In genomic region chr18:3226048-3226447, GRCh38 we compare ENCODE assay signal across 20 cellular contexts. TPM values are rescaled to one million over a fixed set of nuclear protein-coding genes. Genes with fewer than 3 reads are reported as not detected.
A peak's percentile ranks its signal among the peaks of the same experiment; 100 is the strongest.
DNase-seq lines count a peak whose midpoint lies in the region; ATAC-seq, FAIRE-seq and TF ChIP-seq lines count a peak whose summit lies in the region.
"Had no signal": no experiment of that assay in that cellular context is flagged by ENCODE, and none has a peak within 500 bp of the region (broad histone marks: within the 10 kb centered on the region; RNA-seq: fewer than 3 reads in every experiment).

No MANE protein-coding gene starts in this region.

- H3K4me1 ChIP-seq in right atrium auricular region: no peaks in the 10 kb centered on the region
- H3K4me1 ChIP-seq in K562 (replicated peaks in 1 of 2; ENCODE audit: control insufficient read depth in 2 of 2, insufficient read depth in 2 of 2, low read length in 2 of 2): no peaks in the 10 kb centered on the region; a peak in 1 of 5 replicates
- H3K4me1 ChIP-seq in neural progenitor cell: no peaks in the 10 kb centered on the region
- H3K4me1 ChIP-seq in subcutaneous abdominal adipose tissue (ENCODE audit: control insufficient read depth in 5 of 5, insufficient read depth in 5 of 5, low read length in 5 of 5): peaks cover 0 to 28% (median 19%) of the 10 kb centered on the region in 5 donors

- TF ChIP-seq POLR2A in K562 (conservative IDR thresholded peaks at IDR 0.05): no peak

- POLR2A ChIA-PET in K562 (lab: Yijun Ruan, JAX): interaction anchor here (0.6 to 2.3 kb wide), 4 partner anchors 9 to 377 kb away, joined by 3 to 9 read pairs (median 3); no protein-coding TSS in a partner anchor
- POLR2A ChIA-PET in activated CD8-positive, alpha-beta T cell treated with anti-CD3 and anti-CD28 coated beads for 36 hours (lab: Charles Lee): no interaction called here

- H2AFZ ChIP-seq in K562 (ENCODE audit: low read depth, low read length) (peak overlapping the region; percentile 54; the same call in 1 of the 2 replicates), neural progenitor cell (replicated peaks) (no peak overlapping the region)
- H2AFZ ChIP-seq: GM23248 had no signal

- ATAC-seq in Right ventricle myocardium superior (ENCODE audit: poor library complexity) (peak; percentile 51), K562 (peak; percentile 18; the same call in 1 of the 3 replicates)
- ATAC-seq in activated CD8-positive, alpha-beta T cell treated with anti-CD3 and anti-CD28 coated beads for 36 hours: no peak
- ATAC-seq: HCT116 had no signal

- no peak for TF ChIP-seq RAD21 in K562 (CRISPR knock-in tag; conservative IDR thresholded peaks at IDR 0.05 in 1 of 2, IDR thresholded peaks at IDR 0.05 in 1 of 2)

- H3K36me3 ChIP-seq in right atrium auricular region: no peaks in the 10 kb centered on the region
- no peaks in the 10 kb centered on the region for H3K36me3 ChIP-seq in K562 (ENCODE audit: control insufficient read depth, insufficient read depth, low read length)
- no peaks in the 10 kb centered on the region for H3K36me3 ChIP-seq in neural progenitor cell
- no peaks in the 10 kb centered on the region for H3K36me3 ChIP-seq in subcutaneous abdominal adipose tissue (ENCODE audit: control insufficient read depth in 5 of 5, insufficient read depth in 5 of 5, low read length in 5 of 5)

- in situ Hi-C loops in K562 (cut with MboI): no loop called here

- peaks cover 2% of the 10 kb centered on the region for H3K27me3 Mint-ChIP-seq in neural progenitor cell (ENCODE audit: insufficient read depth, low read depth)
- no peaks in the 10 kb centered on the region for H3K27me3 Mint-ChIP-seq in activated CD8-positive, alpha-beta T cell treated with anti-CD3 and anti-CD28 coated beads for 36 hours
- H3K27me3 Mint-ChIP-seq: B cell; CD4-positive, alpha-beta T cell had no signal

- no TSS peak for BruUV-seq in K562 (replicated peaks; lab: Mats Ljungman, UMichigan)

- TF ChIP-seq CTCF in right atrium auricular region (IDR thresholded peaks at IDR 0.05): no peak
- no peak for TF ChIP-seq CTCF in K562 (IDR thresholded peaks at IDR 0.05 in 2 of 3, conservative IDR thresholded peaks at IDR 0.05 in 1 of 3; ENCODE audit: insufficient read depth in 2 of 3, low read depth in 1 of 3, low read length in 3 of 3)
- TF ChIP-seq CTCF in neural progenitor cell (IDR thresholded peaks at IDR 0.05): no peak
- no peak for TF ChIP-seq CTCF in activated CD8-positive, alpha-beta T cell treated with anti-CD3 and anti-CD28 coated beads for 36 hours (IDR thresholded peaks at IDR 0.05)

- no peaks in the 10 kb centered on the region for H3F3A ChIP-seq in neural progenitor cell (ENCODE audit: low read depth)

- 39% methylated on average over 6 of the region's 6 CpGs for WGBS in K562 (ENCODE audit: insufficient coverage, low coverage, missing lambda C conversion rate)

- DNase-seq in Right ventricle myocardium superior: no peak
- DNase-seq in right atrium auricular region (ENCODE audit: low spot score): no peak
- DNase-seq in K562 (ENCODE audit: extremely low read depth in 1 of 4, low spot score in 3 of 4): no peak
- DNase-seq in neural progenitor cell (ENCODE audit: low spot score): no peak
- DNase-seq in NCI-H187 treated with DMSO at 0.1 percent for 48 hours (lab: John Stamatoyannopoulos, UW): no peak
- no peak for DNase-seq in activated CD8-positive, alpha-beta T cell treated with anti-CD3 and anti-CD28 coated beads for 36 hours
- DNase-seq in cortex of kidney (lab: John Stamatoyannopoulos, UW): no peak
- DNase-seq: C1 segment of cervical spinal cord; Calu3; CD4-positive, alpha-beta T cell; DMS 273 treated with DMSO at 0.1 percent for 48 hours; GM23248 had no signal

- no peaks in the 10 kb centered on the region for H3K36me3 Mint-ChIP-seq in neural progenitor cell
- no peaks in the 10 kb centered on the region for H3K36me3 Mint-ChIP-seq in activated CD8-positive, alpha-beta T cell treated with anti-CD3 and anti-CD28 coated beads for 36 hours (ENCODE audit: low read depth)

- H3K9me3 Mint-ChIP-seq in neural progenitor cell: no peaks in the 10 kb centered on the region
- H3K9me3 Mint-ChIP-seq in activated CD8-positive, alpha-beta T cell treated with anti-CD3 and anti-CD28 coated beads for 36 hours: no peaks in the 10 kb centered on the region
- H3K9me3 Mint-ChIP-seq: CD4-positive, alpha-beta T cell had no signal

- H3K9me3 ChIP-seq in right atrium auricular region: no peaks in the 10 kb centered on the region
- H3K9me3 ChIP-seq in K562 (replicated peaks; ENCODE audit: control insufficient read depth, insufficient read depth, low read depth, low read length): no peaks in the 10 kb centered on the region
- H3K9me3 ChIP-seq in neural progenitor cell (ENCODE audit: low read depth): no peaks in the 10 kb centered on the region
- H3K9me3 ChIP-seq in subcutaneous abdominal adipose tissue (ENCODE audit: control insufficient read depth in 5 of 5, low read length in 5 of 5): no peaks in the 10 kb centered on the region

- no peak overlapping the region for H3K4me3 ChIP-seq in right atrium auricular region
- H3K4me3 ChIP-seq in K562: no peak overlapping the region
- no peak overlapping the region for H3K4me3 ChIP-seq in neural progenitor cell
- H3K4me3 ChIP-seq in subcutaneous abdominal adipose tissue (ENCODE audit: low read depth in 1 of 5, low read length in 5 of 5): no peak overlapping the region
- H3K4me3 ChIP-seq: GM23248 had no signal

- no peaks in the 10 kb centered on the region for H3K9me1 ChIP-seq in K562 (ENCODE audit: control insufficient read depth, insufficient read depth, low read length)

- H3K4me3 Mint-ChIP-seq in neural progenitor cell: no peak overlapping the region
- H3K4me3 Mint-ChIP-seq in activated CD8-positive, alpha-beta T cell treated with anti-CD3 and anti-CD28 coated beads for 36 hours: no peak overlapping the region
- H3K4me3 Mint-ChIP-seq: B cell; CD4-positive, alpha-beta T cell had no signal

- no peak for FAIRE-seq in K562 (lab: Jason Lieb, UNC)
- FAIRE-seq: GM18507, H54 had no signal

- no peaks in the 10 kb centered on the region for H3K27me3 ChIP-seq in right atrium auricular region
- no peaks in the 10 kb centered on the region for H3K27me3 ChIP-seq in K562 (ENCODE audit: control insufficient read depth in 2 of 2, insufficient read depth in 2 of 2, low read length in 2 of 2)
- no peaks in the 10 kb centered on the region for H3K27me3 ChIP-seq in neural progenitor cell
- no peaks in the 10 kb centered on the region for H3K27me3 ChIP-seq in subcutaneous abdominal adipose tissue (ENCODE audit: control insufficient read depth in 5 of 5, insufficient read depth in 4 of 5, low read length in 5 of 5)

- no peaks in the 10 kb centered on the region for H4K20me1 ChIP-seq in K562 (replicated peaks; ENCODE audit: control insufficient read depth, insufficient read depth, low read length)
- H4K20me1 ChIP-seq in neural progenitor cell (ENCODE audit: low read depth): no peaks in the 10 kb centered on the region

- CTCF ChIA-PET in K562 (lab: Yijun Ruan, JAX; ENCODE audit: low intra/inter-chr PET ratio): no interaction called here
- CTCF ChIA-PET in activated CD8-positive, alpha-beta T cell treated with anti-CD3 and anti-CD28 coated beads for 36 hours (lab: Charles Lee): interaction anchor here (1.3 kb wide), 1 partner anchor 74 kb away, joined by 4 read pairs; no protein-coding TSS in a partner anchor

- H3K79me2 ChIP-seq in K562 (ENCODE audit: control insufficient read depth, insufficient read depth, low read length) (no peaks in the 10 kb centered on the region), neural progenitor cell (ENCODE audit: low read depth) (no peaks in the 10 kb centered on the region)

- H3K9ac ChIP-seq in K562 (ENCODE audit: insufficient read depth in 1 of 2, low read depth in 2 of 2, low read length in 2 of 2) (peak overlapping the region in 1 of 2 experiments; percentile 64; a peak in 2 of 4 replicates), neural progenitor cell (no peak overlapping the region), subcutaneous abdominal adipose tissue (ENCODE audit: low read length in 5 of 5) (peak overlapping the region in 1 of 5 donors; percentile 30)
- H3K9ac ChIP-seq: GM23248 had no signal

- intact Hi-C loops in Right ventricle myocardium superior (cut with DNase I): no loop called here
- intact Hi-C loops in K562 (cut with micrococcal nuclease): no loop called here
- intact Hi-C loops in activated CD8-positive, alpha-beta T cell treated with anti-CD3 and anti-CD28 coated beads for 36 hours (cut with micrococcal nuclease): no loop called here

- H3K27ac Mint-ChIP-seq in neural progenitor cell: peak overlapping the region; percentile 6
- H3K27ac Mint-ChIP-seq in activated CD8-positive, alpha-beta T cell treated with anti-CD3 and anti-CD28 coated beads for 36 hours: no peak overlapping the region
- H3K27ac Mint-ChIP-seq: B cell; CD4-positive, alpha-beta T cell had no signal

- H3K27ac ChIP-seq in right atrium auricular region (no peak overlapping the region), K562 (ENCODE audit: extremely low read depth, low read depth, low read length) (no peak overlapping the region), neural progenitor cell (no peak overlapping the region), subcutaneous abdominal adipose tissue (ENCODE audit: low read depth, low read length) (peak overlapping the region; percentile 91)
- H3K27ac ChIP-seq: GM23248, HL-60 had no signal

- H3K4me2 ChIP-seq in K562 (ENCODE audit: insufficient read depth, low read length) (peak overlapping the region; percentile 9; the same call in 1 of the 2 replicates), neural progenitor cell (no peak overlapping the region)

- no peak for TF ChIP-seq EP300 in K562 (IDR thresholded peaks at IDR 0.05; ENCODE audit: low read length)

- peaks cover 6% of the 10 kb centered on the region for H3K4me1 Mint-ChIP-seq in neural progenitor cell
- peaks cover 2% of the 10 kb centered on the region for H3K4me1 Mint-ChIP-seq in activated CD8-positive, alpha-beta T cell treated with anti-CD3 and anti-CD28 coated beads for 36 hours (ENCODE audit: low read depth)
- H3K4me1 Mint-ChIP-seq: B cell had no signal

RNA-seq across cellular contexts. Expression of gene MYOM1, which starts 6.3 kb away (rescaled TPM):
- total RNA-seq in Right ventricle myocardium superior: 608 TPM
- 100 to 1,000 TPM; 357 to 410 TPM for total RNA-seq in right atrium auricular region
- 0.44 and 1.2 TPM in 2 replicates for total RNA-seq in K562 (2011; cell fraction: chromatin; rRNA removed; ENCODE audit: low replicate concordance)
- 0.17 and 0.26 TPM in 2 replicates for total RNA-seq in K562 (2011; cell fraction: nucleolus; rRNA removed)
- 0.15 and 0.29 TPM in 2 replicates for total RNA-seq in K562 (2011; cell fraction: nucleoplasm; rRNA removed)
- 0.41 and 0.59 TPM in 2 replicates for total RNA-seq in K562 (2014; rRNA removed)
- total RNA-seq in K562 (2014; rRNA removed; fragmentation: Illumina TruSeq; extraction: Trizol): 0.22 and 0.29 TPM in 2 replicates
- total RNA-seq in K562 (2015; rRNA removed; fragmentation: Illumina TruSeq; extraction: Trizol): 0.47 and 0.64 TPM in 2 replicates
- 0.29 and 0.35 TPM in 2 replicates for total RNA-seq in K562 (2021)
- polyA plus RNA-seq in K562 (2011; rRNA removed): 0.06 and 0.16 TPM in 2 replicates
- polyA plus RNA-seq in K562 (2011; cell fraction: cytosol; rRNA removed): 0.06 and 0.15 TPM in 2 replicates
- 0.26 and 0.32 TPM in 2 replicates for polyA plus RNA-seq in K562 (2011; cell fraction: nucleus; rRNA removed)
- 0.44 and 1.8 TPM in 2 replicates for polyA plus RNA-seq in K562 (2012)
- 0.25 and 0.71 TPM in 2 replicates for polyA plus RNA-seq in K562 (2014; fragmentation: Illumina TruSeq; extraction: Trizol)
- under 1 TPM; 0.01 to 0.03 TPM for polyA plus RNA-seq in K562 (2014; fragmentation: Nextera tagmentation; extraction: Ambion mirVana)
- 0.32 and 0.62 TPM in 2 replicates for polyA plus RNA-seq in K562 (2014; rRNA removed)
- polyA minus RNA-seq in K562 (2011; rRNA and poly(A)+ RNA removed): 0.25 and 0.30 TPM in 2 replicates
- 0.18 and 0.19 TPM in 2 replicates for polyA minus RNA-seq in K562 (2011; cell fraction: cytosol; rRNA and poly(A)+ RNA removed)
- polyA minus RNA-seq in K562 (2011; cell fraction: nucleus; rRNA and poly(A)+ RNA removed): 0.13 and 0.33 TPM in 2 replicates
- total RNA-seq in neural progenitor cell (ENCODE audit: low replicate concordance): 0.45 and 1.4 TPM in 2 replicates
- total RNA-seq in activated CD8-positive, alpha-beta T cell treated with anti-CD3 and anti-CD28 coated beads for 36 hours: 1 to 10 TPM; 1.0 to 1.3 TPM
- total RNA-seq: A172, Daoy had no signal

RNA-seq across cellular contexts. Expression of gene MYL12A, which starts 21.6 kb away (rescaled TPM):
- total RNA-seq in Right ventricle myocardium superior: 1,520 TPM
- total RNA-seq in right atrium auricular region: 1,000 to 10,000 TPM; 1,108 to 5,712 TPM
- total RNA-seq in K562 (2011; cell fraction: chromatin; rRNA removed; ENCODE audit: low replicate concordance): 123 and 212 TPM in 2 replicates
- 138 and 168 TPM in 2 replicates for total RNA-seq in K562 (2011; cell fraction: nucleolus; rRNA removed)
- 206 and 258 TPM in 2 replicates for total RNA-seq in K562 (2011; cell fraction: nucleoplasm; rRNA removed)
- 426 and 468 TPM in 2 replicates for total RNA-seq in K562 (2014; rRNA removed)
- total RNA-seq in K562 (2014; rRNA removed; fragmentation: Illumina TruSeq; extraction: Trizol): 562 and 622 TPM in 2 replicates
- 508 and 559 TPM in 2 replicates for total RNA-seq in K562 (2015; rRNA removed; fragmentation: Illumina TruSeq; extraction: Trizol)
- total RNA-seq in K562 (2021): 308 TPM in 2 replicates
- polyA plus RNA-seq in K562 (2011; rRNA removed): 714 and 790 TPM in 2 replicates
- polyA plus RNA-seq in K562 (2011; cell fraction: cytosol; rRNA removed): 163 and 438 TPM in 2 replicates
- polyA plus RNA-seq in K562 (2011; cell fraction: nucleus; rRNA removed): 127 and 293 TPM in 2 replicates
- 525 and 687 TPM in 2 replicates for polyA plus RNA-seq in K562 (2012)
- polyA plus RNA-seq in K562 (2014; fragmentation: Illumina TruSeq; extraction: Trizol): 471 and 510 TPM in 2 replicates
- 1,000 to 10,000 TPM in 1 of 2 experiments, 100 to 1,000 TPM in 1; 837 to 1,031 TPM for polyA plus RNA-seq in K562 (2014; fragmentation: Nextera tagmentation; extraction: Ambion mirVana)
- polyA plus RNA-seq in K562 (2014; rRNA removed): 365 and 466 TPM in 2 replicates
- polyA minus RNA-seq in K562 (2011; rRNA and poly(A)+ RNA removed): 571 and 811 TPM in 2 replicates
- 177 and 220 TPM in 2 replicates for polyA minus RNA-seq in K562 (2011; cell fraction: cytosol; rRNA and poly(A)+ RNA removed)
- 135 and 263 TPM in 2 replicates for polyA minus RNA-seq in K562 (2011; cell fraction: nucleus; rRNA and poly(A)+ RNA removed)
- 222 and 365 TPM in 2 replicates for total RNA-seq in neural progenitor cell (ENCODE audit: low replicate concordance)
- 100 to 1,000 TPM; 405 to 423 TPM for total RNA-seq in activated CD8-positive, alpha-beta T cell treated with anti-CD3 and anti-CD28 coated beads for 36 hours

RNA-seq across cellular contexts. Expression of gene MYL12B, which starts 35.9 kb away (rescaled TPM):
- total RNA-seq in Right ventricle myocardium superior: 154 TPM
- total RNA-seq in right atrium auricular region: 100 to 1,000 TPM; 180 to 231 TPM
- total RNA-seq in K562 (2011; cell fraction: chromatin; rRNA removed; ENCODE audit: low replicate concordance): 18.4 and 30.7 TPM in 2 replicates
- 35.7 and 36.0 TPM in 2 replicates for total RNA-seq in K562 (2011; cell fraction: nucleolus; rRNA removed)
- total RNA-seq in K562 (2011; cell fraction: nucleoplasm; rRNA removed): 40.3 and 46.9 TPM in 2 replicates
- 220 and 238 TPM in 2 replicates for total RNA-seq in K562 (2014; rRNA removed)
- 478 and 512 TPM in 2 replicates for total RNA-seq in K562 (2014; rRNA removed; fragmentation: Illumina TruSeq; extraction: Trizol)
- 357 and 396 TPM in 2 replicates for total RNA-seq in K562 (2015; rRNA removed; fragmentation: Illumina TruSeq; extraction: Trizol)
- 242 and 256 TPM in 2 replicates for total RNA-seq in K562 (2021)
- 531 and 554 TPM in 2 replicates for polyA plus RNA-seq in K562 (2011; rRNA removed)
- 196 and 355 TPM in 2 replicates for polyA plus RNA-seq in K562 (2011; cell fraction: cytosol; rRNA removed)
- 72.1 and 160 TPM in 2 replicates for polyA plus RNA-seq in K562 (2011; cell fraction: nucleus; rRNA removed)
- 338 and 426 TPM in 2 replicates for polyA plus RNA-seq in K562 (2012)
- 451 and 463 TPM in 2 replicates for polyA plus RNA-seq in K562 (2014; fragmentation: Illumina TruSeq; extraction: Trizol)
- polyA plus RNA-seq in K562 (2014; fragmentation: Nextera tagmentation; extraction: Ambion mirVana): 100 to 1,000 TPM; 913 to 995 TPM
- 270 and 274 TPM in 2 replicates for polyA plus RNA-seq in K562 (2014; rRNA removed)
- 343 and 432 TPM in 2 replicates for polyA minus RNA-seq in K562 (2011; rRNA and poly(A)+ RNA removed)
- polyA minus RNA-seq in K562 (2011; cell fraction: cytosol; rRNA and poly(A)+ RNA removed): 128 and 163 TPM in 2 replicates
- polyA minus RNA-seq in K562 (2011; cell fraction: nucleus; rRNA and poly(A)+ RNA removed): 25.4 and 59.0 TPM in 2 replicates
- 127 and 152 TPM in 2 replicates for total RNA-seq in neural progenitor cell (ENCODE audit: low replicate concordance)
- total RNA-seq in activated CD8-positive, alpha-beta T cell treated with anti-CD3 and anti-CD28 coated beads for 36 hours: 100 to 1,000 TPM; 243 to 264 TPM

Comparison
In these comparisons a context has a peak if more than half of its experiments do, and no peak if none do; other contexts are left out.
1. RNA of gene MYOM1, which starts 6.3 kb away (total RNA-seq): 608 TPM in Right ventricle myocardium superior (single experiment) and 357 to 410 TPM in right atrium auricular region; 1.0 to 1.3 TPM in activated CD8-positive, alpha-beta T cell treated with anti-CD3 and anti-CD28 coated beads for 36 hours, 0.15 to 1.2 TPM in K562 and 0.45 to 1.4 TPM in neural progenitor cell; every median in the first group is over 100 times any median in the second.